Comparison of ENCODE assay signal across 26 cellular contexts in genomic region chr6:108716801-108717791, GRCh38.
"Had no signal": no experiment of that assay in that cellular context is flagged by ENCODE, and none has a peak within 500 bp of the region (broad histone marks: within the 10 kb centered on the region; RNA-seq: fewer than 3 reads in every experiment).

No MANE protein-coding gene starts in this region.

- ATAC-seq: activated CD4-positive, alpha-beta T cell treated with anti-CD3 and anti-CD28 coated beads for 36 hours; foreskin keratinocyte; left ventricle myocardium superior; pancreas; stimulated activated effector memory CD8-positive, alpha-beta T cell treated with anti-CD3 and anti-CD28 coated beads, Interleukin-12 subunit alpha, Interleukin-12 subunit beta, amount 100 ng/mL, for 72 hours; stimulated activated naive CD8-positive, alpha-beta T cell treated with anti-CD3 and anti-CD28 coated beads, Interleukin-15, amount 100 ng/mL, for 72 hours; T-cell; upper lobe of right lung had no signal

- H3K4me3 ChIP-seq: ascending aorta, esophagus muscularis mucosa, pancreas, prostate gland, sigmoid colon, thyroid gland, upper lobe of right lung had no signal

- H3K27me3 ChIP-seq: ascending aorta, esophagus muscularis mucosa, foreskin keratinocyte, pancreas, sigmoid colon, thyroid gland, upper lobe of right lung had no signal

- H3K27ac ChIP-seq: ascending aorta, esophagus muscularis mucosa, foreskin keratinocyte, pancreas, prostate gland, sigmoid colon, thyroid gland, upper lobe of right lung had no signal

- H3K4me1 ChIP-seq: foreskin keratinocyte, prostate gland had no signal

- H3K9me3 ChIP-seq: ascending aorta, esophagus muscularis mucosa, pancreas, prostate gland, sigmoid colon, thyroid gland, upper lobe of right lung had no signal

- H3K27ac Mint-ChIP-seq: activated CD4-positive, alpha-beta T cell treated with anti-CD3 and anti-CD28 coated beads for 36 hours; activated naive CD8-positive, alpha-beta T cell treated with anti-CD3 and anti-CD28 coated beads, Interleukin-2, amount 10 ng/mL, durations not matched to agents 7 days and 5 days; brain; dendritic cell treated with granulocyte-macrophage colony-stimulating factor and Interleukin-4, amounts not matched to agents 40 ng/mL and 50 ng/mL, for 4 days; stimulated activated effector memory CD8-positive, alpha-beta T cell treated with anti-CD3 and anti-CD28 coated beads, Interleukin-12 subunit alpha, Interleukin-12 subunit beta, amount 100 ng/mL, for 72 hours; stimulated activated naive CD8-positive, alpha-beta T cell treated with anti-CD3 and anti-CD28 coated beads, Interleukin-15, amount 100 ng/mL, for 72 hours; T-cell had no signal

- H3K36me3 Mint-ChIP-seq: activated naive CD8-positive, alpha-beta T cell treated with anti-CD3 and anti-CD28 coated beads, Interleukin-2, amount 10 ng/mL, durations not matched to agents 7 days and 5 days; brain; stimulated activated effector memory CD8-positive, alpha-beta T cell treated with anti-CD3 and anti-CD28 coated beads, Interleukin-12 subunit alpha, Interleukin-12 subunit beta, amount 100 ng/mL, for 72 hours; T-cell had no signal

- H3K36me3 ChIP-seq: ascending aorta, esophagus muscularis mucosa, pancreas, prostate gland, sigmoid colon, thyroid gland, upper lobe of right lung had no signal

- H3K9me3 Mint-ChIP-seq: activated naive CD8-positive, alpha-beta T cell treated with anti-CD3 and anti-CD28 coated beads, Interleukin-2, amount 10 ng/mL, durations not matched to agents 7 days and 5 days; brain; dendritic cell treated with granulocyte-macrophage colony-stimulating factor and Interleukin-4, amounts not matched to agents 40 ng/mL and 50 ng/mL, for 4 days; stimulated activated effector memory CD8-positive, alpha-beta T cell treated with anti-CD3 and anti-CD28 coated beads, Interleukin-12 subunit alpha, Interleukin-12 subunit beta, amount 100 ng/mL, for 72 hours; stimulated activated naive CD8-positive, alpha-beta T cell treated with anti-CD3 and anti-CD28 coated beads, Interleukin-15, amount 100 ng/mL, for 72 hours; T-cell had no signal

- DNase-seq: activated CD4-positive, alpha-beta T cell treated with anti-CD3 and anti-CD28 coated beads for 36 hours; activated CD4-positive, alpha-beta T cell treated with anti-CD3 and anti-CD28 coated beads, Interleukin-2, amount 50 U/mL, for 48 hours; activated CD4-positive, CD25-positive, alpha-beta regulatory T cell; activated CD8-positive, alpha-beta memory T cell treated with anti-CD3 and anti-CD28 coated beads for 24 hours; activated effector memory CD4-positive, alpha-beta T cell treated with Interleukin-2 at 50 U/mL for 16 hours; activated naive CD4-positive, alpha-beta T cell treated with Interleukin-2 at 50 U/mL for 16 hours; activated naive CD8-positive, alpha-beta T cell treated with anti-CD3 and anti-CD28 coated beads, Interleukin-2, amount 10 ng/mL, durations not matched to agents 7 days and 5 days; central memory CD4-positive, alpha-beta T cell; foreskin keratinocyte; left ventricle myocardium superior; nucleus accumbens; pancreas; retina; sigmoid colon; small intestine; stimulated activated CD4-positive, alpha-beta T cell treated with anti-CD3 and anti-CD28 coated beads, Interleukin-4, amount 100 ng/mL, for 24 hours; stimulated activated naive CD8-positive, alpha-beta T cell treated with anti-CD3 and anti-CD28 coated beads, Interleukin-15, amount 100 ng/mL, for 72 hours; T-cell; thyroid gland; upper lobe of right lung had no signal

- H3K4me3 Mint-ChIP-seq: activated CD4-positive, alpha-beta T cell treated with anti-CD3 and anti-CD28 coated beads for 36 hours; activated naive CD8-positive, alpha-beta T cell treated with anti-CD3 and anti-CD28 coated beads, Interleukin-2, amount 10 ng/mL, durations not matched to agents 7 days and 5 days; brain; dendritic cell treated with granulocyte-macrophage colony-stimulating factor and Interleukin-4, amounts not matched to agents 40 ng/mL and 50 ng/mL, for 4 days; stimulated activated effector memory CD8-positive, alpha-beta T cell treated with anti-CD3 and anti-CD28 coated beads, Interleukin-12 subunit alpha, Interleukin-12 subunit beta, amount 100 ng/mL, for 72 hours; stimulated activated naive CD8-positive, alpha-beta T cell treated with anti-CD3 and anti-CD28 coated beads, Interleukin-15, amount 100 ng/mL, for 72 hours; T-cell had no signal

- H3K27me3 Mint-ChIP-seq: stimulated activated naive CD8-positive, alpha-beta T cell treated with anti-CD3 and anti-CD28 coated beads, Interleukin-15, amount 100 ng/mL, for 72 hours had no signal
